Comparison of ENCODE assay signal across 1 cellular context in genomic region chr11:33257160-33257896, GRCh38.
TF ChIP-seq lines count a peak whose summit lies in the region.

HIPK3 (plus strand) TSS chr11:33257381.

TF ChIP-seq in K562, 482 proteins besides CTCF, POLR2A, EP300 and RAD21 (continued from another document and continues in another):
- TF ChIP-seq RNF219 (CRISPR knock-in tag; IDR thresholded peaks at IDR 0.05): no peak
- TF ChIP-seq EP400 (IDR thresholded peaks at IDR 0.05): no peak
- TF ChIP-seq ZFX (CRISPR knock-in tag; IDR thresholded peaks at IDR 0.05): peak; percentile 94
- no peak; the same call in 1 of the 2 replicates for TF ChIP-seq NFIC (IDR thresholded peaks at IDR 0.05)
- 0 out of 2 replicates have a peak, but pooled peaks have one; percentile 27 for TF ChIP-seq ZNF124 (CRISPR knock-in tag; IDR thresholded peaks at IDR 0.05)
- TF ChIP-seq FOXP1 (CRISPR knock-in tag; IDR thresholded peaks at IDR 0.05): no peak
- peak in 1 of 2 experiments; percentile 54; a peak in 1 of 4 replicates for TF ChIP-seq SIN3A (IDR thresholded peaks at IDR 0.05; ENCODE audit: borderline replicate concordance in 2 of 2, control insufficient read depth in 1 of 2, low read depth in 2 of 2, low read length in 2 of 2)
- 0 out of 2 replicates have a peak, but pooled peaks have one; percentile 52 for TF ChIP-seq KLF1 (tag; IDR thresholded peaks at IDR 0.05)
- peak in 1 of 2 experiments; percentile 61; a peak in 1 of 4 replicates for TF ChIP-seq TEAD1 (CRISPR knock-in tag; IDR thresholded peaks at IDR 0.05)
- peak; percentile 69 for TF ChIP-seq PCBP1 (IDR thresholded peaks at IDR 0.05; ENCODE audit: low read depth, low read length, poor library complexity, severe bottlenecking)
- TF ChIP-seq ZBTB17 (CRISPR knock-in tag; IDR thresholded peaks at IDR 0.05): peak; percentile 41; the same call in 1 of the 2 replicates
- no peak for TF ChIP-seq TARDBP (IDR thresholded peaks at IDR 0.05)
- peak; percentile 89 for TF ChIP-seq CXXC5 (CRISPR knock-in tag; IDR thresholded peaks at IDR 0.05)
- TF ChIP-seq, protein P1, sequence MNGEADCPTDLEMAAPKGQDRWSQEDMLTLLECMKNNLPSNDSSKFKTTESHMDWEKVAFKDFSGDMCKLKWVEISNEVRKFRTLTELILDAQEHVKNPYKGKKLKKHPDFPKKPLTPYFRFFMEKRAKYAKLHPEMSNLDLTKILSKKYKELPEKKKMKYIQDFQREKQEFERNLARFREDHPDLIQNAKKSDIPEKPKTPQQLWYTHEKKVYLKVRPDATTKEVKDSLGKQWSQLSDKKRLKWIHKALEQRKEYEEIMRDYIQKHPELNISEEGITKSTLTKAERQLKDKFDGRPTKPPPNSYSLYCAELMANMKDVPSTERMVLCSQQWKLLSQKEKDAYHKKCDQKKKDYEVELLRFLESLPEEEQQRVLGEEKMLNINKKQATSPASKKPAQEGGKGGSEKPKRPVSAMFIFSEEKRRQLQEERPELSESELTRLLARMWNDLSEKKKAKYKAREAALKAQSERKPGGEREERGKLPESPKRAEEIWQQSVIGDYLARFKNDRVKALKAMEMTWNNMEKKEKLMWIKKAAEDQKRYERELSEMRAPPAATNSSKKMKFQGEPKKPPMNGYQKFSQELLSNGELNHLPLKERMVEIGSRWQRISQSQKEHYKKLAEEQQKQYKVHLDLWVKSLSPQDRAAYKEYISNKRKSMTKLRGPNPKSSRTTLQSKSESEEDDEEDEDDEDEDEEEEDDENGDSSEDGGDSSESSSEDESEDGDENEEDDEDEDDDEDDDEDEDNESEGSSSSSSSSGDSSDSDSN (IDR thresholded peaks at IDR 0.05; ENCODE audit: borderline replicate concordance in 1 of 2, low read depth in 2 of 2, low read length in 2 of 2): peak in 1 of 2 experiments; percentile 95; a peak in 1 of 4 replicates
- TF ChIP-seq E2F3 (CRISPR knock-in tag; IDR thresholded peaks at IDR 0.05): 0 out of 2 replicates have a peak, but pooled peaks have one; percentile 28
- no peak for TF ChIP-seq ZNF609 (CRISPR knock-in tag; IDR thresholded peaks at IDR 0.05; ENCODE audit: borderline replicate concordance)
- no peak for TF ChIP-seq BDP1 (IDR thresholded peaks at IDR 0.05; ENCODE audit: insufficient read depth, insufficient read length)
- no peak for TF ChIP-seq NCOA4 (IDR thresholded peaks at IDR 0.05; ENCODE audit: partially characterized antibody)
- no peak for TF ChIP-seq ELF2 (CRISPR knock-in tag; IDR thresholded peaks at IDR 0.05)
- TF ChIP-seq PHB2 (IDR thresholded peaks at IDR 0.05; ENCODE audit: low read depth): no peak
- peak; percentile 47 for TF ChIP-seq SIN3B (IDR thresholded peaks at IDR 0.05; ENCODE audit: low read depth)
- no peak for TF ChIP-seq IFI16 (CRISPR knock-in tag; IDR thresholded peaks at IDR 0.05)
- TF ChIP-seq WHSC1 (IDR thresholded peaks at IDR 0.05; ENCODE audit: low read length): no peak
- TF ChIP-seq JUN (IDR thresholded peaks at IDR 0.05; ENCODE audit: borderline replicate concordance, low read depth, low read length): no peak
- TF ChIP-seq JUN (CRISPR knock-in tag; IDR thresholded peaks at IDR 0.05; ENCODE audit: borderline replicate concordance): 0 out of 2 replicates have a peak, but pooled peaks have one; percentile 24
- TF ChIP-seq ZNF444 (CRISPR knock-in tag; IDR thresholded peaks at IDR 0.05): no peak
- TF ChIP-seq ZNF764 (CRISPR knock-in tag; IDR thresholded peaks at IDR 0.05; ENCODE audit: low read depth): no peak
- TF ChIP-seq PHB (CRISPR knock-in tag; IDR thresholded peaks at IDR 0.05): 0 out of 2 replicates have a peak, but pooled peaks have one; percentile 65
- TF ChIP-seq, protein P2, sequence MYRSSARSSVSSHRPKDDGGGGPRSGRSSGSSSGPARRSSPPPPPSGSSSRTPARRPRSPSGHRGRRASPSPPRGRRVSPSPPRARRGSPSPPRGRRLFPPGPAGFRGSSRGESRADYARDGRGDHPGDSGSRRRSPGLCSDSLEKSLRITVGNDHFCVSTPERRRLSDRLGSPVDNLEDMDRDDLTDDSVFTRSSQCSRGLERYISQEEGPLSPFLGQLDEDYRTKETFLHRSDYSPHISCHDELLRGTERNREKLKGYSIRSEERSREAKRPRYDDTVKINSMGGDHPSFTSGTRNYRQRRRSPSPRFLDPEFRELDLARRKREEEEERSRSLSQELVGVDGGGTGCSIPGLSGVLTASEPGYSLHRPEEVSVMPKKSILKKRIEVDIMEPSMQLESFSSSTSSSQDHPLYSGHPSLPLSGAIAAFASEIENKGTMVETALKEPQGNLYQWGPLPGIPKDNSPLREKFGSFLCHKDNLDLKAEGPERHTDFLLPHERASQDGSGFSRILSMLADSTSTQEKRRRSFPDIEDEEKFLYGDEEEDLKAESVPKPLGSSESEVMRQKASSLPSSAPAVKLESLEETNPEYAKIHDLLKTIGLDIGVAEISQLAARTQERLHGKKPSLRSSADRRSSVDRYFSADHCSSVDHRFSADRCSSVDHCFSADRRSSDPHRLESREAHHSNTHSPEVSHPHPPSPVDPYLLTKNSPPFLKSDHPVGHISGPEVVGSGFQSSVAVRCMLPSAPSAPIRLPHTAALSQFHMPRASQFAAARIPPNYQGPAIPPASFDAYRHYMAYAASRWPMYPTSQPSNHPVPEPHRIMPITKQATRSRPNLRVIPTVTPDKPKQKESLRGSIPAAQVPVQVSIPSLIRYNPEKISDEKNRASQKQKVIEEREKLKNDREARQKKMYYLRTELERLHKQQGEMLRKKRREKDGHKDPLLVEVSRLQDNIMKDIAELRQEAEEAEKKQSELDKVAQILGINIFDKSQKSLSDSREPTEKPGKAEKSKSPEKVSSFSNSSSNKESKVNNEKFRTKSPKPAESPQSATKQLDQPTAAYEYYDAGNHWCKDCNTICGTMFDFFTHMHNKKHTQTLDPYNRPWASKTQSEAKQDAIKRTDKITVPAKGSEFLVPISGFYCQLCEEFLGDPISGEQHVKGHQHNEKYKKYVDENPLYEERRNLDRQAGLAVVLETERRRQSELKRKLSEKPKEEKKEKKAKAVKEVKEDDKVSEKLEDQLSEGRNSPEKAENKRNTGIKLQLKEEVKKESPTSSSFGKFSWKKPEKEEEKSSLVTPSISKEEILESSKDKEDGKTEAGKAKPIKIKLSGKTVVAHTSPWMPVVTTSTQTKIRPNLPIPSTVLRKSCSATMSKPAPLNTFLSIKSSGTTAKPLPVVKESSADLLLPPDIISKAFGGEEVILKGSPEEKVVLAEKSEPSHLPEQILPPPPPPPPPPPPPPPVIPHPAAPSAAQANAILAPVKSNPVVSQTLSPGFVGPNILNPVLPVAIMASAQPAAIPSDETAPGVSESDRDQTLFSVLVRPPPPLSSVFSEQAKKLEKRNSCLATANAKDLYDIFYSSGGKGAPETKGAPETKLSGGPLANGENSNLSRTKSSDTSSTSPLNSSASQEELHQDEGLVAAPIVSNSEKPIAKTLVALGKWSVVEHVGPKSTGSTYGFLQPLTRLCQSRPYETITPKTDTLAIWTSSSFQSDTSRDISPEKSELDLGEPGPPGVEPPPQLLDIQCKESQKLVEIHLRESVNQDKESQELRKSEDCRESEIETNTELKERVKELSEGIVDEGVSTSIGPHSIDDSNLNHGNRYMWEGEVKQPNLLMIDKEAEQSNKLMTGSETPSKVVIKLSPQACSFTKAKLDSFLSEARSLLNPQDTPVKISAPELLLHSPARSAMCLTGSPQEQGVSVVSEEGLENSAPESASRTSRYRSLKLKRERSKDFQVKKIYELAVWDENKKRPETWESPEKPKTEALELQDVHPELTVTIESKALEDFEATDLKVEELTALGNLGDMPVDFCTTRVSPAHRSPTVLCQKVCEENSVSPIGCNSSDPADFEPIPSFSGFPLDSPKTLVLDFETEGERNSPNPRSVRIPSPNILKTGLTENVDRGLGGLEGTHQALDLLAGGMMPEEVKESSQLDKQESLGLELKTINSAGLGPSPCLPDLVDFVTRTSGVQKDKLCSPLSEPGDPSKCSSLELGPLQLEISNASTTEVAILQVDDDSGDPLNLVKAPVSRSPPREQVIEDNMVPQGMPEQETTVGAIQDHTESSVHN (IDR thresholded peaks at IDR 0.05; ENCODE audit: borderline replicate concordance in 1 of 2, low read depth in 1 of 2): no peak
- no peak for TF ChIP-seq SMARCA4 (IDR thresholded peaks at IDR 0.05)
- TF ChIP-seq SREBF2 (CRISPR knock-in tag; IDR thresholded peaks at IDR 0.05): no peak
- TF ChIP-seq, protein P3, sequence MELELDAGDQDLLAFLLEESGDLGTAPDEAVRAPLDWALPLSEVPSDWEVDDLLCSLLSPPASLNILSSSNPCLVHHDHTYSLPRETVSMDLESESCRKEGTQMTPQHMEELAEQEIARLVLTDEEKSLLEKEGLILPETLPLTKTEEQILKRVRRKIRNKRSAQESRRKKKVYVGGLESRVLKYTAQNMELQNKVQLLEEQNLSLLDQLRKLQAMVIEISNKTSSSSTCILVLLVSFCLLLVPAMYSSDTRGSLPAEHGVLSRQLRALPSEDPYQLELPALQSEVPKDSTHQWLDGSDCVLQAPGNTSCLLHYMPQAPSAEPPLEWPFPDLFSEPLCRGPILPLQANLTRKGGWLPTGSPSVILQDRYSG (tag; conservative IDR thresholded peaks at IDR 0.05; ENCODE audit: low read depth): no peak
- TF ChIP-seq SMARCC2 (IDR thresholded peaks at IDR 0.05; ENCODE audit: low read depth): no peak
- no peak for TF ChIP-seq ZNF518B (CRISPR knock-in tag; IDR thresholded peaks at IDR 0.05)
- TF ChIP-seq TSC22D4 (tag; IDR thresholded peaks at IDR 0.05): no peak
